Comparison of ENCODE assay signal across 8 cellular contexts in the genomic region with DNA sequence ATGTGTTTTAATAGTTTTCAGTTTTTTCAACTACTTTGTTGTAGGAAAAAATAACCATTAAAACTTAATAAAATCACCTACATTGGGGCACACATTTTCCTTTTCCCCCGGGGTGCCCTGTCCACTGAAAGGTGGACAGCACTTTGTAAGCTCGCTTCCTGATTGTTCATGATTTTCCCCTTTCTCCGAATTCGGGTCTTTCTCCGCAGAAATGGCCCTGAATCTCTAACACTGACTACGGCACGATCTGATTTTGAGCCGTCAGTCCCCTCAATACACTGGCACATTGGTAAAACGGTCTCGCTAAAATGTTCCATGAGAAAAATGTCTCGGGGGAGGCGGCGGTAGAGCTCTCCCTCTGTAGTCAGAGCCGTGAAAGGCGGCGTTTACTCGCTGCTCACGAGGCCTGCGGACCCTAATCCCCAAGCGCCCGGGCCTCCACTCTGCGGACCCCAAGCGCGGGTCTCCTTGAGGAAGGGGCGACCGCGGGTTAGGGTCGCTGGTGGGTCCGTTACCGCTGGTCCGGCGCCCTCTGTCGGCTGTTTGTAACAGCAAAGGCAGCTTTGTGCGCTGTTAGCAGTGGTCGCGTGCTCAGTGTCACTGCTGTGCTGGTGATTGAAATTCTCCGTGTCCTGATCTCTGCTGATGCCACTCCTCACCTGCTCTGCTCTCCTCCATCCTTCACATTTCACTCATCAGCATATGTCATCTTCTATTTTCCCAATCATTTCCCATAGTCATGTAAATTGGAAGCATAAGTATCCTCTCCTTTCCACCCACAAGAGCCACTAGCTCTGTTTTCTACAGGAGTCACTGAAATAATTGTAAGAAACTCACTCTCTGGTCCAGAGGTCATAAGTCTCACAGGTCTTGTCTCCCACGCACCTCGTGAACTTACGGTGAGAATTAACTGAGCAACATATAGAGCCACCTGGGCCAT. TPM values are rescaled to one million over a fixed set of nuclear protein-coding genes. Genes with fewer than 3 reads are reported as not detected.
DNase-seq lines count a peak whose midpoint lies in the region; ATAC-seq and TF ChIP-seq lines count a peak whose summit lies in the region.

No MANE protein-coding gene starts in this region.

- H3K4me3 ChIP-seq in GM08714 (ENCODE audit: low read length) (peak overlapping the region; percentile 56), epithelial cell of proximal tubule (ENCODE audit: low read depth, low read length) (peak overlapping the region; percentile 62)

- ATAC-seq in GM21786 (IDR thresholded peaks at IDR 0.05; ENCODE audit: unreplicated experiment) (peak; percentile 61), naive B cell (ENCODE audit: low read depth in 2 of 2) (peak; percentile 63 to 75)

- DNase-seq in NCI-H1092 (lab: John Stamatoyannopoulos, UW) (peak; percentile 30), epithelial cell of proximal tubule (ENCODE audit: low read depth) (no peak), naive B cell (peak; percentile 44), GM19240 (ENCODE audit: insufficient read length, low spot score) (no peak)
- peak; percentile 9 for DNase-seq in activated CD8-positive, alpha-beta memory T cell treated with anti-CD3 and anti-CD28 coated beads, Interleukin-2, amount 50 U/mL, for 1 hour (ENCODE audit: extremely low read depth)
- DNase-seq in stimulated activated naive CD4-positive, alpha-beta T cell (lab: John Stamatoyannopoulos, UW), result peak; percentile 26 to 66 (median 48)

- H3K27me3 Mint-ChIP-seq in naive B cell, result peaks cover 72 to 84% (median 80%) of the 10 kb centered on the region in 3 donors

- peaks cover 12 to 19% (median 15%) of the 10 kb centered on the region in 3 donors for H3K4me1 Mint-ChIP-seq in naive B cell

- TF ChIP-seq CTCF in epithelial cell of proximal tubule (conservative IDR thresholded peaks at IDR 0.05; ENCODE audit: low read depth, low read length), result peak; percentile 86

- H3K27ac Mint-ChIP-seq in naive B cell, result peak overlapping the region in 1 of 6 donors; percentile 56

- H3K4me3 Mint-ChIP-seq in naive B cell, result peak overlapping the region in 7 of 8 donors; percentile 7 to 74 (median 66)

- peaks cover 0 to 6% (median 0%) of the 10 kb centered on the region in 7 donors for H3K9me3 Mint-ChIP-seq in naive B cell

- peaks cover 0 to 3% of the 10 kb centered on the region in 2 donors for H3K36me3 Mint-ChIP-seq in naive B cell

RNA-seq across cellular contexts. Expression of a gene that starts 10.8 kb away (rescaled TPM):
- not detected in 2 replicates for total RNA-seq in epithelial cell of proximal tubule
- polyA plus RNA-seq in naive B cell (ENCODE audit: low read depth in 6 of 6), result not detected

RNA-seq across cellular contexts. Expression of a gene that starts 12.9 kb away (rescaled TPM):
- total RNA-seq in epithelial cell of proximal tubule, result not detected in 2 replicates
- polyA plus RNA-seq in naive B cell (ENCODE audit: low read depth in 6 of 6), result not detected

RNA-seq across cellular contexts. Expression of a gene that starts 28.2 kb away (rescaled TPM):
- total RNA-seq in epithelial cell of proximal tubule, result not detected in 2 replicates
- not detected for polyA plus RNA-seq in naive B cell (ENCODE audit: low read depth in 6 of 6)

RNA-seq across cellular contexts. Expression of a gene that starts 44.2 kb away (rescaled TPM):
- not detected in 2 replicates for total RNA-seq in epithelial cell of proximal tubule
- polyA plus RNA-seq in naive B cell (ENCODE audit: low read depth in 6 of 6), result not detected

RNA-seq across cellular contexts. Expression of a gene that starts 45.4 kb away (rescaled TPM):
- not detected in 2 replicates for total RNA-seq in epithelial cell of proximal tubule
- not detected for polyA plus RNA-seq in naive B cell (ENCODE audit: low read depth in 6 of 6)

Comparison
In these comparisons a context has a peak if more than half of its experiments do, and no peak if none do; other contexts are left out.
1. DNase-seq: peak in NCI-H1092 (single experiment), activated CD8-positive, alpha-beta memory T cell treated with anti-CD3 and anti-CD28 coated beads, Interleukin-2, amount 50 U/mL, for 1 hour (single experiment), naive B cell (single experiment) and stimulated activated naive CD4-positive, alpha-beta T cell (6 of 6); none in epithelial cell of proximal tubule (single experiment) and GM19240 (single experiment).